ENCODE assay signal across 24 cellular contexts in genomic region chr17:17454276-17454675, GRCh38. TPM values are rescaled to one million over a fixed set of nuclear protein-coding genes. Genes with fewer than 3 reads are reported as not detected.
DNase-seq lines count a peak whose midpoint lies in the region; ATAC-seq, FAIRE-seq and TF ChIP-seq lines count a peak whose summit lies in the region.
"Had no signal": no experiment of that assay in that cellular context is flagged by ENCODE, and none has a peak within 500 bp of the region (broad histone marks: within the 10 kb centered on the region; RNA-seq: fewer than 3 reads in every experiment).

No MANE protein-coding gene starts in this region.

- FAIRE-seq in GM12878 (lab: Jason Lieb, UNC), result peak; percentile 18
- FAIRE-seq: A549, GM12891, GM19239 had no signal

- no peaks in the 10 kb centered on the region for H3K36me3 ChIP-seq in GM12878 (ENCODE audit: control insufficient read depth in 2 of 2, insufficient read depth in 2 of 2, low read length in 1 of 2)
- no peaks in the 10 kb centered on the region for H3K36me3 ChIP-seq in left lung
- no peaks in the 10 kb centered on the region for H3K36me3 ChIP-seq in stomach
- H3K36me3 ChIP-seq: BLaER1 treated with 17β-estradiol and CSF1 and Interleukin-3, amounts not matched to agents 10 nM and 100 nM had no signal

- TF ChIP-seq EP300 in GM12878 (IDR thresholded peaks at IDR 0.05; ENCODE audit: borderline replicate concordance in 1 of 2, control insufficient read depth in 1 of 2, low read depth in 2 of 2, low read length in 2 of 2), result no peak
- no peak for TF ChIP-seq EP300 in stomach (IDR thresholded peaks at IDR 0.05)

- DNase-seq in GM12878 (ENCODE audit: low read depth, low spot score) (no peak), left lung (no peak), stomach (peak; percentile 0), COLO668 (lab: John Stamatoyannopoulos, UW; ENCODE audit: unreplicated experiment) (no peak), NCI-H146 treated with DMSO at 0.1 percent for 48 hours (lab: John Stamatoyannopoulos, UW; ENCODE audit: unreplicated experiment) (no peak)
- no peak for DNase-seq in activated CD8-positive, alpha-beta T cell treated with anti-CD3 and anti-CD28 coated beads for 36 hours
- DNase-seq: AML-193; CD4-positive, alpha-beta T cell; CD8-positive, alpha-beta T cell; COR-L47; DMS 273 treated with DMSO at 0.1 percent for 48 hours; DMS79; DND-41; EL; GDM1 had no signal

- no peaks in the 10 kb centered on the region for H3K9me3 Mint-ChIP-seq in activated CD8-positive, alpha-beta T cell treated with anti-CD3 and anti-CD28 coated beads for 36 hours
- H3K9me3 Mint-ChIP-seq: CD4-positive, alpha-beta T cell; CD8-positive, alpha-beta T cell had no signal

- no peak overlapping the region for H3K27ac ChIP-seq in GM12878 (ENCODE audit: control insufficient read depth, insufficient read depth)
- no peak overlapping the region for H3K27ac ChIP-seq in left lung
- H3K27ac ChIP-seq in stomach, result no peak overlapping the region
- H3K27ac ChIP-seq: 22Rv1; A549; BLaER1 treated with 17β-estradiol and CSF1 and Interleukin-3, amounts not matched to agents 10 nM and 100 nM; C4-2B had no signal

- H3K27ac Mint-ChIP-seq in activated CD8-positive, alpha-beta T cell treated with anti-CD3 and anti-CD28 coated beads for 36 hours, result no peak overlapping the region
- H3K27ac Mint-ChIP-seq: B cell; CD4-positive, alpha-beta T cell; CD8-positive, alpha-beta T cell had no signal

- H3K4me2 ChIP-seq in GM12878 (ENCODE audit: control insufficient read depth, insufficient read depth), result no peak overlapping the region
- H3K4me2 ChIP-seq: A549; BLaER1 treated with 17β-estradiol and CSF1 and Interleukin-3, amounts not matched to agents 10 nM and 100 nM had no signal

- POLR2A ChIA-PET in GM12878 (lab: Charles Lee), result no interaction called here
- POLR2A ChIA-PET in activated CD8-positive, alpha-beta T cell treated with anti-CD3 and anti-CD28 coated beads for 36 hours (lab: Charles Lee), result no interaction called here

- no peak overlapping the region for H3K9ac ChIP-seq in GM12878 (ENCODE audit: control insufficient read depth, insufficient read depth, low read length)
- H3K9ac ChIP-seq: BLaER1 treated with 17β-estradiol and CSF1 and Interleukin-3, amounts not matched to agents 10 nM and 100 nM had no signal

- H3K4me1 ChIP-seq in GM12878 (ENCODE audit: control insufficient read depth, insufficient read depth, low read length) (no peaks in the 10 kb centered on the region), left lung (no peaks in the 10 kb centered on the region), stomach (no peaks in the 10 kb centered on the region)
- H3K4me1 ChIP-seq: A549 had no signal

- RAD21 ChIA-PET in GM12878 (lab: Charles Lee; ENCODE audit: unreplicated experiment), result no interaction called here

- H3K27me3 Mint-ChIP-seq in activated CD8-positive, alpha-beta T cell treated with anti-CD3 and anti-CD28 coated beads for 36 hours, result peaks cover 1% of the 10 kb centered on the region
- H3K27me3 Mint-ChIP-seq: CD4-positive, alpha-beta T cell had no signal

- BruUV-seq in GM12878 (replicated peaks; lab: Mats Ljungman, UMichigan), result no TSS peak

- H3K4me3 ChIP-seq in GM12878 (no peak overlapping the region), left lung (no peak overlapping the region), stomach (no peak overlapping the region)
- H3K4me3 ChIP-seq: A549; BLaER1 treated with 17β-estradiol and CSF1 and Interleukin-3, amounts not matched to agents 10 nM and 100 nM had no signal

- intact Hi-C loops in GM12878 (cut with micrococcal nuclease; ENCODE audit: unreplicated experiment) (no loop called here), left lung (cut with DNase I) (no loop called here), stomach (cut with DNase I; ENCODE audit: low total_unique reads) (no loop called here)
- intact Hi-C loops in activated CD8-positive, alpha-beta T cell treated with anti-CD3 and anti-CD28 coated beads for 36 hours (cut with micrococcal nuclease), result no loop called here

- WGBS in GM12878 (ENCODE audit: insufficient coverage, insufficient replicate concordance, low lambda C conversion rate, missing lambda C conversion rate), result 0% methylated on average over 1 of the region's 1 CpG
- 77 to 89% (median 82%) methylated on average over 1 of the region's 1 CpG for WGBS in stomach, 5 donors

- in situ Hi-C loops in GM12878 (cut with MboI), result no loop called here

- ATAC-seq in GM12878, result no peak
- ATAC-seq in left lung, result peak; percentile 24
- ATAC-seq in activated CD8-positive, alpha-beta T cell treated with anti-CD3 and anti-CD28 coated beads for 36 hours, result no peak
- ATAC-seq: A549; CD8-positive, alpha-beta T cell had no signal

- SMC1A ChIA-PET in GM12878 (lab: Charles Lee; ENCODE audit: uncharacterized antibody, unreplicated experiment), result no interaction called here

- no peaks in the 10 kb centered on the region for H3K9me3 ChIP-seq in GM12878 (replicated peaks; ENCODE audit: control insufficient read depth, insufficient read depth, low read length)
- no peaks in the 10 kb centered on the region for H3K9me3 ChIP-seq in left lung
- H3K9me3 ChIP-seq in stomach, result no peaks in the 10 kb centered on the region
- H3K9me3 ChIP-seq: A549; BLaER1 treated with 17β-estradiol and CSF1 and Interleukin-3, amounts not matched to agents 10 nM and 100 nM had no signal

- H3K4me1 Mint-ChIP-seq in activated CD8-positive, alpha-beta T cell treated with anti-CD3 and anti-CD28 coated beads for 36 hours (ENCODE audit: low read depth), result no peaks in the 10 kb centered on the region
- H3K4me1 Mint-ChIP-seq: B cell had no signal

- CTCF ChIA-PET in GM12878 (lab: Yijun Ruan, JAX), result no interaction called here
- CTCF ChIA-PET in activated CD8-positive, alpha-beta T cell treated with anti-CD3 and anti-CD28 coated beads for 36 hours (lab: Charles Lee), result interaction anchor here (0.9 kb wide), 1 partner anchor 43 kb away, joined by 3 read pairs; no protein-coding TSS in a partner anchor

- H3K4me3 Mint-ChIP-seq in activated CD8-positive, alpha-beta T cell treated with anti-CD3 and anti-CD28 coated beads for 36 hours, result no peak overlapping the region
- H3K4me3 Mint-ChIP-seq: B cell; CD4-positive, alpha-beta T cell; CD8-positive, alpha-beta T cell had no signal

- TF ChIP-seq POLR2A in GM12878 (IDR thresholded peaks at IDR 0.05; ENCODE audit: low read depth, low read length) (no peak), stomach (IDR thresholded peaks at IDR 0.05) (no peak)

- H3K36me3 Mint-ChIP-seq in activated CD8-positive, alpha-beta T cell treated with anti-CD3 and anti-CD28 coated beads for 36 hours (ENCODE audit: low read depth), result no peaks in the 10 kb centered on the region
- H3K36me3 Mint-ChIP-seq: CD8-positive, alpha-beta T cell had no signal

- H2AFZ ChIP-seq in GM12878 (ENCODE audit: control insufficient read depth, low read depth, low read length), result no peak overlapping the region

- TF ChIP-seq CTCF in GM12878 (IDR thresholded peaks at IDR 0.05 in 2 of 3, conservative IDR thresholded peaks at IDR 0.05 in 1 of 3; ENCODE audit: control insufficient read depth in 2 of 3, extremely low read depth in 1 of 3, insufficient read depth in 1 of 3, low read depth in 3 of 3, low read length in 3 of 3) (no peak), left lung (IDR thresholded peaks at IDR 0.05) (no peak), stomach (IDR thresholded peaks at IDR 0.05) (no peak)
- no peak for TF ChIP-seq CTCF in activated CD8-positive, alpha-beta T cell treated with anti-CD3 and anti-CD28 coated beads for 36 hours (IDR thresholded peaks at IDR 0.05)

- H4K20me1 ChIP-seq in GM12878 (ENCODE audit: control insufficient read depth, insufficient read depth), result no peaks in the 10 kb centered on the region
- H4K20me1 ChIP-seq: BLaER1 treated with 17β-estradiol and CSF1 and Interleukin-3, amounts not matched to agents 10 nM and 100 nM had no signal

- no peaks in the 10 kb centered on the region for H3K79me2 ChIP-seq in GM12878 (ENCODE audit: control insufficient read depth, insufficient read depth, low read length)

- no peak for TF ChIP-seq RAD21 in GM12878 (IDR thresholded peaks at IDR 0.05; ENCODE audit: insufficient read depth, low read depth, low read length)

- H3K27me3 ChIP-seq in GM12878 (replicated peaks in 1 of 2; ENCODE audit: control insufficient read depth in 2 of 2, insufficient read depth in 2 of 2, low read length in 1 of 2) (peaks cover 0 to 2% of the 10 kb centered on the region in 2 experiments; a peak in 1 of 4 replicates), left lung (peaks cover 0 to 7% of the 10 kb centered on the region in 2 donors), stomach (no peaks in the 10 kb centered on the region)
- H3K27me3 ChIP-seq: BLaER1 treated with 17β-estradiol and CSF1 and Interleukin-3, amounts not matched to agents 10 nM and 100 nM had no signal

RNA-seq across cellular contexts. Expression of gene MED9, which starts 22.5 kb away (rescaled TPM):
- 63.2 and 67.5 TPM in 2 replicates for total RNA-seq in GM12878 (2013; cell fraction: nucleolus; rRNA removed)
- total RNA-seq in GM12878 (2014; rRNA removed) (15.4 and 16.4 TPM in 2 replicates), GM12878 (2014; rRNA removed; fragmentation: Illumina TruSeq; extraction: Trizol) (12.0 and 12.4 TPM in 2 replicates), GM12878 (2021) (14.6 and 17.1 TPM in 2 replicates), left lung (10 to 100 TPM; 11.5 to 12.3 TPM), stomach (10 to 100 TPM in 2 of 5 donors, 1 to 10 TPM in 3; 2.9 to 14.5 (median 6.7) TPM)
- 5.3 TPM for polyA plus RNA-seq in GM12878 (2011; ENCODE audit: low read depth)
- polyA plus RNA-seq in GM12878 (2011; rRNA removed) (12.7 and 14.5 TPM in 2 replicates), GM12878 (2014; fragmentation: Illumina TruSeq; extraction: Trizol) (8.4 and 12.1 TPM in 2 replicates), GM12878 (2014; fragmentation: Nextera tagmentation; extraction: Ambion mirVana) (1 to 10 TPM; 1.5 to 3.8 TPM), GM12878 (2014; rRNA removed) (15.1 and 17.5 TPM in 2 replicates), GM12878 (2016; fragmentation: Nextera tagmentation; extraction: Ambion mirVana) (10 to 100 TPM; 21.2 to 22.4 TPM), stomach (10 to 100 TPM; 11.2 to 14.1 (median 12.3) TPM)
- 17.2 and 18.5 TPM in 2 replicates for polyA plus RNA-seq in GM12878 (2011; cell fraction: cytosol; rRNA removed)
- 16.6 and 20.4 TPM in 2 replicates for polyA plus RNA-seq in GM12878 (2011; cell fraction: nucleus; rRNA removed)
- 8.7 and 9.6 TPM in 2 replicates for polyA plus RNA-seq in GM12878 (2012)
- 16.0 and 19.8 TPM in 2 replicates for polyA minus RNA-seq in GM12878 (2011; rRNA and poly(A)+ RNA removed)
- 6.3 and 7.8 TPM in 2 replicates for polyA minus RNA-seq in GM12878 (2011; cell fraction: cytosol; rRNA and poly(A)+ RNA removed)
- 16.8 and 33.1 TPM in 2 replicates for polyA minus RNA-seq in GM12878 (2011; cell fraction: nucleus; rRNA and poly(A)+ RNA removed)
- total RNA-seq in activated CD8-positive, alpha-beta T cell treated with anti-CD3 and anti-CD28 coated beads for 36 hours, result 10 to 100 TPM; 14.2 to 14.7 TPM

RNA-seq across cellular contexts. Expression of gene RASD1, which starts 41.9 kb away (rescaled TPM):
- 0.46 and 0.56 TPM in 2 replicates for total RNA-seq in GM12878 (2013; cell fraction: nucleolus; rRNA removed)
- 0.16 TPM in 1 of 2 replicates, not detected in the other for total RNA-seq in GM12878 (2014; rRNA removed)
- not detected in 2 replicates for total RNA-seq in GM12878 (2014; rRNA removed; fragmentation: Illumina TruSeq; extraction: Trizol)
- total RNA-seq in GM12878 (2021), result not detected in 2 replicates
- polyA plus RNA-seq in GM12878 (2011; ENCODE audit: low read depth), result not detected
- polyA plus RNA-seq in GM12878 (2011; rRNA removed), result not detected in 2 replicates
- polyA plus RNA-seq in GM12878 (2011; cell fraction: cytosol; rRNA removed), result not detected in 2 replicates
- 0.13 TPM in 1 of 2 replicates, not detected in the other for polyA plus RNA-seq in GM12878 (2011; cell fraction: nucleus; rRNA removed)
- polyA plus RNA-seq in GM12878 (2012), result 0.15 and 0.28 TPM in 2 replicates
- not detected in 2 replicates for polyA plus RNA-seq in GM12878 (2014; fragmentation: Illumina TruSeq; extraction: Trizol)
- polyA plus RNA-seq in GM12878 (2014; fragmentation: Nextera tagmentation; extraction: Ambion mirVana), result not detected
- not detected in 2 replicates for polyA plus RNA-seq in GM12878 (2014; rRNA removed)
- polyA plus RNA-seq in GM12878 (2016; fragmentation: Nextera tagmentation; extraction: Ambion mirVana), result under 1 TPM; 0.14 to 0.33 TPM
- not detected in 2 replicates for polyA minus RNA-seq in GM12878 (2011; rRNA and poly(A)+ RNA removed)
- not detected in 2 replicates for polyA minus RNA-seq in GM12878 (2011; cell fraction: cytosol; rRNA and poly(A)+ RNA removed)
- 0.24 and 0.29 TPM in 2 replicates for polyA minus RNA-seq in GM12878 (2011; cell fraction: nucleus; rRNA and poly(A)+ RNA removed)
- 10 to 100 TPM; 11.2 to 14.2 TPM for total RNA-seq in left lung
- total RNA-seq in stomach, result 10 to 100 TPM in 4 of 5 donors, 1 to 10 TPM in 1; 3.7 to 72.9 (median 25.0) TPM
- 10 to 100 TPM in 2 of 3 donors, 1 to 10 TPM in 1; 9.5 to 15.0 (median 10.7) TPM for polyA plus RNA-seq in stomach
- total RNA-seq in activated CD8-positive, alpha-beta T cell treated with anti-CD3 and anti-CD28 coated beads for 36 hours, result under 1 TPM; 0.54 to 0.74 TPM
- total RNA-seq: A172, G401 had no signal
